8 cellular contexts compared by ENCODE assay signal in genomic region chr5:145835839-145836222, GRCh38. TPM values are rescaled to one million over a fixed set of nuclear protein-coding genes. Genes with fewer than 3 reads are reported as not detected.
DNase-seq lines count a peak whose midpoint lies in the region; ATAC-seq and TF ChIP-seq lines count a peak whose summit lies in the region.

No MANE protein-coding gene starts in this region.

- H3K4me3 ChIP-seq in BE2C (ENCODE audit: low read depth, low read length) (peak overlapping the region; percentile 67), ectodermal cell (ENCODE audit: insufficient read depth, low read depth, low read length) (peak overlapping the region; percentile 52)

- H3K9me3 ChIP-seq in BE2C (no peaks in the 10 kb centered on the region), ectodermal cell (ENCODE audit: control insufficient read depth, low read length) (no peaks in the 10 kb centered on the region)

- H3K27me3 ChIP-seq in BE2C = no peaks in the 10 kb centered on the region
- H3K27me3 ChIP-seq in ectodermal cell (ENCODE audit: control insufficient read depth, insufficient read depth, low read length, poor library complexity, severe bottlenecking) = peaks cover 16% of the 10 kb centered on the region

- peaks cover 10 to 36% (median 19%) of the 10 kb centered on the region in 5 donors for H3K27me3 Mint-ChIP-seq in naive thymus-derived CD8-positive, alpha-beta T cell

- H3K4me1 ChIP-seq in BE2C (no peaks in the 10 kb centered on the region), ectodermal cell (ENCODE audit: control insufficient read depth, insufficient read depth, low read length) (no peaks in the 10 kb centered on the region)

- WGBS in ectodermal cell, 2 experiments = 83 to 86% methylated on average over 18 of the region's 18 CpGs

- no peak for TF ChIP-seq CTCF in BE2C (IDR thresholded peaks at IDR 0.05; ENCODE audit: low read depth, low read length)

- no peak overlapping the region for H3K27ac Mint-ChIP-seq in naive thymus-derived CD8-positive, alpha-beta T cell

- no peaks in the 10 kb centered on the region for H3K36me3 Mint-ChIP-seq in naive thymus-derived CD8-positive, alpha-beta T cell

- POLR2A ChIA-PET in naive thymus-derived CD8-positive, alpha-beta T cell (lab: Charles Lee) = no interaction called here

- H3K4me1 Mint-ChIP-seq in naive thymus-derived CD8-positive, alpha-beta T cell = peaks cover 0 to 15% (median 4%) of the 10 kb centered on the region in 4 donors

- H3K27ac ChIP-seq in ectodermal cell (ENCODE audit: insufficient read depth, low read depth, low read length, poor library complexity, severe bottlenecking) = no peak overlapping the region

- DNase-seq in BE2C = no peak
- DNase-seq in naive thymus-derived CD8-positive, alpha-beta T cell = no peak
- DNase-seq in KG1 (lab: John Stamatoyannopoulos, UW) = no peak
- DNase-seq in cerebellar nuclear complex (lab: John Stamatoyannopoulos, UW) = no peak

- peaks cover 0 to 3% (median 0%) of the 10 kb centered on the region in 9 donors for H3K9me3 Mint-ChIP-seq in naive thymus-derived CD8-positive, alpha-beta T cell

- peak; percentile 15 for ATAC-seq in HG03460 (IDR thresholded peaks at IDR 0.05; ENCODE audit: unreplicated experiment)
- no peak for ATAC-seq in naive thymus-derived CD8-positive, alpha-beta T cell
- ATAC-seq in GM21619 (IDR thresholded peaks at IDR 0.05; ENCODE audit: unreplicated experiment) = no peak
- no peak for ATAC-seq in GM21526 (IDR thresholded peaks at IDR 0.05; ENCODE audit: low FRiP score, unreplicated experiment)

- peak overlapping the region in 6 of 10 donors; percentile 8 to 75 (median 58) for H3K4me3 Mint-ChIP-seq in naive thymus-derived CD8-positive, alpha-beta T cell

- no peaks in the 10 kb centered on the region for H3K36me3 ChIP-seq in BE2C
- H3K36me3 ChIP-seq in ectodermal cell (ENCODE audit: control insufficient read depth, insufficient read depth, low read length) = no peaks in the 10 kb centered on the region

RNA-seq across cellular contexts. Expression of gene PRELID2, which starts 0.7 kb away (rescaled TPM):
- polyA plus RNA-seq in BE2C (2012; ENCODE audit: insufficient read depth, insufficient read length, low read depth) = 0.45 TPM
- polyA plus RNA-seq in ectodermal cell (2013, experiment 1 of 4) = 6.6 TPM
- polyA plus RNA-seq in ectodermal cell (2013, experiment 2 of 4) = 9.8 TPM
- polyA plus RNA-seq in ectodermal cell (2013, experiment 3 of 4) = 8.6 TPM
- polyA plus RNA-seq in ectodermal cell (2013, experiment 4 of 4) = 9.8 TPM
- total RNA-seq in naive thymus-derived CD8-positive, alpha-beta T cell = not detected
- under 1 TPM in 1 of 3 donors, not detected in 2; 0.38 TPM for polyA plus RNA-seq in naive thymus-derived CD8-positive, alpha-beta T cell

RNA-seq across cellular contexts. Expression of gene GRXCR2, which starts 37.0 kb away (rescaled TPM):
- not detected for polyA plus RNA-seq in BE2C (2012; ENCODE audit: insufficient read depth, insufficient read length, low read depth)
- not detected for polyA plus RNA-seq in ectodermal cell (2013, experiment 1 of 4)
- polyA plus RNA-seq in ectodermal cell (2013, experiment 2 of 4) = not detected
- polyA plus RNA-seq in ectodermal cell (2013, experiment 3 of 4) = not detected
- polyA plus RNA-seq in ectodermal cell (2013, experiment 4 of 4) = not detected
- not detected for total RNA-seq in naive thymus-derived CD8-positive, alpha-beta T cell
- not detected for polyA plus RNA-seq in naive thymus-derived CD8-positive, alpha-beta T cell
